Comparison of ENCODE assay signal across 9 cellular contexts in the genomic region with DNA sequence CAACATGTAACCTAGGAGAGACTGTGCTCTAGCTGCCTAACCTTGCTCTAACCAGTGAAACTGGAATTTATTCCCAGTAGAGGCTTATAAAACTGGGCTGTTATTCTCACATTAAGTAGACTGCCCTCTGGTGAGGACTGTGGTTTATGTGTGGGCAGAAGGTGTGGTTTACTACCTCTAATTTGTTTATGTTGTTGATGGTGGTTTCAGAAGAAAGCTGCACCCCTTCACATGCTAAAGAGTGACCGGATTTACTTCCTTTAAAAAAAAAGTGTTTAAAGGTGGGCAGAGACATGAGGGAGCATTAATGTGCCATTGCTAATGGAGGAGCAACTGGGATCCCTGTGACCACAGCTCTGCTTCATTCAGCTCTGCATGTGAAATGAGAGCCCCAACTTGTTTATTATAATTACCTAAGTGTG.
DNase-seq lines count a peak whose midpoint lies in the region; ATAC-seq and TF ChIP-seq lines count a peak whose summit lies in the region.
"Had no signal": no experiment of that assay in that cellular context is flagged by ENCODE, and none has a peak within 500 bp of the region (broad histone marks: within the 10 kb centered on the region; RNA-seq: fewer than 3 reads in every experiment).

No MANE protein-coding gene starts in this region.

- no peak overlapping the region for H3K27ac Mint-ChIP-seq in naive thymus-derived CD4-positive, alpha-beta T cell
- H3K27ac Mint-ChIP-seq: activated naive CD8-positive, alpha-beta T cell had no signal

- H3K36me3 ChIP-seq in PC-3 (ENCODE audit: low read depth, low read length) (no peaks in the 10 kb centered on the region), left lung (no peaks in the 10 kb centered on the region), suprapubic skin (no peaks in the 10 kb centered on the region), uterus (no peaks in the 10 kb centered on the region)
- H3K36me3 ChIP-seq in naive thymus-derived CD4-positive, alpha-beta T cell (ENCODE audit: control insufficient read depth in 2 of 3, insufficient read depth in 3 of 3, low read length in 3 of 3) = no peaks in the 10 kb centered on the region

- H3K79me2 ChIP-seq in PC-3 (ENCODE audit: low read length) = no peaks in the 10 kb centered on the region

- intact Hi-C loops in PC-3 (cut with micrococcal nuclease) = loop anchor here (1.0 to 2.0 kb wide), 4 partner anchors 118 to 278 kb away; no protein-coding TSS in a partner anchor
- intact Hi-C loops in left lung (cut with DNase I) = no loop called here
- intact Hi-C loops in uterus (cut with DNase I; ENCODE audit: low total_unique reads) = no loop called here
- intact Hi-C loops in naive thymus-derived CD4-positive, alpha-beta T cell (cut with micrococcal nuclease) = no loop called here

- H3K36me3 Mint-ChIP-seq in naive thymus-derived CD4-positive, alpha-beta T cell = no peaks in the 10 kb centered on the region
- H3K36me3 Mint-ChIP-seq: activated naive CD8-positive, alpha-beta T cell had no signal

- H3K27me3 Mint-ChIP-seq in naive thymus-derived CD4-positive, alpha-beta T cell = peaks cover 5 to 25% (median 14%) of the 10 kb centered on the region in 5 donors

- H3K4me3 Mint-ChIP-seq in naive thymus-derived CD4-positive, alpha-beta T cell = no peak overlapping the region
- H3K4me3 Mint-ChIP-seq: activated naive CD8-positive, alpha-beta T cell had no signal

- H3K4me1 Mint-ChIP-seq in naive thymus-derived CD4-positive, alpha-beta T cell = peaks cover 0 to 2% (median 0%) of the 10 kb centered on the region in 7 donors

- POLR2A ChIA-PET in PC-3 (lab: Charles Lee; ENCODE audit: unreplicated experiment) = no interaction called here
- POLR2A ChIA-PET in naive thymus-derived CD4-positive, alpha-beta T cell (lab: Charles Lee) = no interaction called here

- ATAC-seq in GM18868 (IDR thresholded peaks at IDR 0.05; ENCODE audit: unreplicated experiment) (peak; percentile 65), HG02763 (IDR thresholded peaks at IDR 0.05; ENCODE audit: unreplicated experiment) (peak; percentile 93), PC-3 (peak; percentile 87), left lung (peak; percentile 83)
- no peak for ATAC-seq in naive thymus-derived CD4-positive, alpha-beta T cell

- H3K4me3 ChIP-seq in PC-3 (ENCODE audit: low read length) (no peak overlapping the region), left lung (no peak overlapping the region), suprapubic skin (no peak overlapping the region), uterus (no peak overlapping the region)
- H3K4me3 ChIP-seq in naive thymus-derived CD4-positive, alpha-beta T cell (ENCODE audit: low read length) = no peak overlapping the region

- TF ChIP-seq POLR2A in suprapubic skin (IDR thresholded peaks at IDR 0.05) (no peak), uterus (IDR thresholded peaks at IDR 0.05) (no peak)

- no peak overlapping the region for H3K4me2 ChIP-seq in PC-3 (ENCODE audit: low read length)

- DNase-seq in PC-3 (peak; percentile 57), left lung (no peak), suprapubic skin (ENCODE audit: low spot score in 2 of 2) (no peak), uterus (no peak), mesenteric fat pad (ENCODE audit: low spot score) (no peak)
- DNase-seq in naive thymus-derived CD4-positive, alpha-beta T cell = no peak

- peaks cover 0 to 8% (median 0%) of the 10 kb centered on the region in 11 donors for H3K9me3 Mint-ChIP-seq in naive thymus-derived CD4-positive, alpha-beta T cell

- CTCF ChIA-PET in PC-3 (lab: Charles Lee) = interaction anchor here (0.5 to 1.4 kb wide), 4 partner anchors 88 to 242 kb away, joined by 3 to 8 read pairs (median 6); no protein-coding TSS in a partner anchor
- CTCF ChIA-PET in naive thymus-derived CD4-positive, alpha-beta T cell (lab: Charles Lee) = no interaction called here

- H3K4me1 ChIP-seq in PC-3 (ENCODE audit: insufficient read depth, low read length) (0 out of 2 replicates have a peak, but pooled peaks cover 11% of the 10 kb centered on the region), left lung (peaks cover 14 to 23% of the 10 kb centered on the region in 2 donors), suprapubic skin (peaks cover 7% of the 10 kb centered on the region), uterus (no peaks in the 10 kb centered on the region)
- H3K4me1 ChIP-seq in naive thymus-derived CD4-positive, alpha-beta T cell (ENCODE audit: control insufficient read depth in 2 of 2, insufficient read depth in 2 of 2, low read length in 2 of 2) = no peaks in the 10 kb centered on the region

- H3K27me3 ChIP-seq in PC-3 (ENCODE audit: low read length) (no peaks in the 10 kb centered on the region), left lung (no peaks in the 10 kb centered on the region), suprapubic skin (peaks cover 3% of the 10 kb centered on the region), uterus (no peaks in the 10 kb centered on the region)
- H3K27me3 ChIP-seq in naive thymus-derived CD4-positive, alpha-beta T cell (ENCODE audit: control insufficient read depth in 2 of 2, insufficient read depth in 2 of 2, low read length in 2 of 2) = no peaks in the 10 kb centered on the region

- no peak overlapping the region for H3K9ac ChIP-seq in PC-3 (ENCODE audit: low read length)

- TF ChIP-seq CTCF in PC-3 (conservative IDR thresholded peaks at IDR 0.05; ENCODE audit: low read depth, low read length) (peak; percentile 59), left lung (IDR thresholded peaks at IDR 0.05) (no peak), suprapubic skin (IDR thresholded peaks at IDR 0.05) (no peak), uterus (IDR thresholded peaks at IDR 0.05) (no peak)

- no peaks in the 10 kb centered on the region for H4K20me1 ChIP-seq in PC-3 (ENCODE audit: low read length)

- H3K9me2 ChIP-seq in PC-3 (replicated peaks; ENCODE audit: low read length) = no peaks in the 10 kb centered on the region

- H3K27ac ChIP-seq in PC-3 (ENCODE audit: low read length) (no peak overlapping the region), left lung (peak overlapping the region; percentile 19 to 70), suprapubic skin (no peak overlapping the region), uterus (no peak overlapping the region)
- H3K27ac ChIP-seq in naive thymus-derived CD4-positive, alpha-beta T cell (ENCODE audit: low read depth, low read length) = no peak overlapping the region

- H3F3A ChIP-seq in PC-3 (ENCODE audit: low read length, unreplicated experiment) = no peaks in the 10 kb centered on the region

- H3K9me3 ChIP-seq in PC-3 (ENCODE audit: low read length) (no peaks in the 10 kb centered on the region), left lung (no peaks in the 10 kb centered on the region), suprapubic skin (no peaks in the 10 kb centered on the region), uterus (no peaks in the 10 kb centered on the region)
- no peaks in the 10 kb centered on the region for H3K9me3 ChIP-seq in naive thymus-derived CD4-positive, alpha-beta T cell (ENCODE audit: control insufficient read depth in 2 of 3, low read length in 3 of 3)

- no peak overlapping the region for H2AFZ ChIP-seq in PC-3 (ENCODE audit: low read length)

- 28% methylated on average over 1 of the region's 1 CpG for WGBS in suprapubic skin

- BruUV-seq in PC-3 (replicated peaks; lab: Mats Ljungman, UMichigan) = no TSS peak

- TF ChIP-seq EP300 in suprapubic skin (IDR thresholded peaks at IDR 0.05) = no peak

Comparison
In these comparisons a context has a peak if more than half of its experiments do, and no peak if none do; other contexts are left out.
1. H3K27ac ChIP-seq: peak in left lung (2 of 2); none in PC-3 (single experiment), suprapubic skin (single experiment), uterus (0 of 2) and naive thymus-derived CD4-positive, alpha-beta T cell (single experiment).